13 cellular contexts compared by ENCODE assay signal in genomic region chr10:109961181-109962001, GRCh38. TPM values are rescaled to one million over a fixed set of nuclear protein-coding genes. Genes with fewer than 3 reads are reported as not detected.
DNase-seq lines count a peak whose midpoint lies in the region; ATAC-seq and TF ChIP-seq lines count a peak whose summit lies in the region.
"Had no signal": no experiment of that assay in that cellular context is flagged by ENCODE, and none has a peak within 500 bp of the region (broad histone marks: within the 10 kb centered on the region; RNA-seq: fewer than 3 reads in every experiment).

No MANE protein-coding gene starts in this region.

- ATAC-seq in GM21737 (IDR thresholded peaks at IDR 0.05; ENCODE audit: unreplicated experiment) (no peak), HG02798 (IDR thresholded peaks at IDR 0.05; ENCODE audit: poor library complexity, unreplicated experiment) (no peak)
- ATAC-seq: activated CD8-positive, alpha-beta T cell treated with anti-CD3 and anti-CD28 coated beads, Interleukin-2, amount 10 ng/mL, durations not matched to agents 7 days and 5 days had no signal

- H3K9me3 ChIP-seq in left ventricle myocardium inferior (replicated peaks), result no peaks in the 10 kb centered on the region
- no peaks in the 10 kb centered on the region for H3K9me3 ChIP-seq in iPS DF 6.9 (ENCODE audit: control insufficient read depth, insufficient read depth, low read length)
- H3K9me3 ChIP-seq: right atrium auricular region, SJCRH30 had no signal

- H3K27ac ChIP-seq in left ventricle myocardium inferior (replicated peaks) (peak overlapping the region; percentile 33), iPS DF 6.9 (ENCODE audit: low read length) (no peak overlapping the region)
- H3K27ac ChIP-seq: right atrium auricular region, SJCRH30 had no signal

- intact Hi-C loops in left ventricle myocardium inferior (cut with micrococcal nuclease) (no loop called here), cardiac septum (cut with DNase I) (no loop called here)

- H3K4me3 ChIP-seq in left ventricle myocardium inferior, result no peak overlapping the region
- no peak overlapping the region for H3K4me3 ChIP-seq in astrocyte of the spinal cord (ENCODE audit: low read depth, low read length)
- H3K4me3 ChIP-seq in iPS DF 6.9 (ENCODE audit: low read length), result no peak overlapping the region
- H3K4me3 ChIP-seq: right atrium auricular region, SJCRH30 had no signal

- TF ChIP-seq CTCF in left ventricle myocardium inferior (IDR thresholded peaks at IDR 0.05; ENCODE audit: borderline replicate concordance) (no peak), astrocyte of the spinal cord (IDR thresholded peaks at IDR 0.05; ENCODE audit: low read depth, low read length) (no peak)

- DNase-seq in left ventricle myocardium inferior (no peak), cardiac septum (ENCODE audit: low spot score) (no peak), astrocyte of the spinal cord (ENCODE audit: low read depth, low spot score) (peak; percentile 82), iPS DF 6.9 (ENCODE audit: low read depth, low spot score) (peak; percentile 33), NCI-H1105 treated with DMSO at 0.1 percent for 48 hours (lab: John Stamatoyannopoulos, UW) (no peak)
- DNase-seq in activated CD4-positive, CD25-positive, alpha-beta regulatory T cell (lab: John Stamatoyannopoulos, UW), result no peak
- DNase-seq: activated CD8-positive, alpha-beta T cell treated with anti-CD3 and anti-CD28 coated beads, Interleukin-2, amount 10 ng/mL, durations not matched to agents 7 days and 5 days; kidney; NCI-H1436 had no signal

- in situ Hi-C loops in astrocyte of the spinal cord (cut with HindIII; ENCODE audit: low sequenced_read_pairs), result no loop called here

- no CpG with 5 or more reads among the region's 5 CpGs for WGBS in iPS DF 6.9 (ENCODE audit: insufficient coverage, insufficient read length)

- no peaks in the 10 kb centered on the region for H3K36me3 ChIP-seq in left ventricle myocardium inferior
- no peaks in the 10 kb centered on the region for H3K36me3 ChIP-seq in iPS DF 6.9 (ENCODE audit: control insufficient read depth, insufficient read depth, low read length)
- H3K36me3 ChIP-seq: right atrium auricular region, SJCRH30 had no signal

- H3K4me1 ChIP-seq in left ventricle myocardium inferior (peaks cover 24% of the 10 kb centered on the region), iPS DF 6.9 (ENCODE audit: control insufficient read depth, insufficient read depth, low read length) (peaks cover 3% of the 10 kb centered on the region; the same call in 1 of the 2 replicates)

- H3K27me3 ChIP-seq in left ventricle myocardium inferior (ENCODE audit: low read depth), result no peaks in the 10 kb centered on the region
- no peaks in the 10 kb centered on the region for H3K27me3 ChIP-seq in iPS DF 6.9 (ENCODE audit: control insufficient read depth, insufficient read depth, low read length)
- H3K27me3 ChIP-seq: right atrium auricular region, SJCRH30 had no signal

RNA-seq across cellular contexts. Expression of gene XPNPEP1, which starts 38.1 kb away (rescaled TPM):
- 35.7 TPM for total RNA-seq in left ventricle myocardium inferior
- 43.5 TPM for total RNA-seq in cardiac septum

RNA-seq across cellular contexts. Expression of gene ADD3, which starts 46.4 kb away (rescaled TPM):
- total RNA-seq in left ventricle myocardium inferior, result 113 TPM
- 77.2 TPM for total RNA-seq in cardiac septum

Comparison
In these comparisons a context has a peak if more than half of its experiments do, and no peak if none do; other contexts are left out.
1. DNase-seq: peak in astrocyte of the spinal cord (single experiment) and iPS DF 6.9 (single experiment); none in left ventricle myocardium inferior (single experiment), cardiac septum (single experiment), NCI-H1105 treated with DMSO at 0.1 percent for 48 hours (single experiment) and activated CD4-positive, CD25-positive, alpha-beta regulatory T cell (0 of 4).